1 cellular context compared by ENCODE assay signal in the genomic region with DNA sequence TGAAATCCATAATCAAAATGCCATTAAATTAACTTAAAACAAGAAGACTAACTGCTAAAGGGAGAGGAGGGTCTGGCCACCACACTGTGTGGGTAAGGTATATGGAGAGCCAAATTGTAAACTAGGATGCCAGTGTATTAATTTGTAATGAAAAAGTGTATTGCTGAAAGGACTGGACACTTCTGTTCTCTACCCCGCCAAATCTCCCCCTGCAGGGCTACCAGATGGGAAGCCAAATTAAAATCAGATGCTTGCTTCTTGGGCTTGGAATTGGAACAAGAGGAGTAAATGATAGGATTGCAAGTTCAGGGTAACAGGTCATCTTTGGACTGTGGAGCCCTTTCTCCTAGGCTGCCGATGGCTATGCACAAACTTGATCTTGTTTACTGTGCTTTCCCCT.
A peak's percentile ranks its signal among the peaks of the same experiment; 100 is the strongest.
TF ChIP-seq lines count a peak whose summit lies in the region.

No MANE protein-coding gene starts in this region.

TF ChIP-seq in SK-N-SH, 30 proteins besides CTCF, POLR2A, EP300 and RAD21:
- no peak for TF ChIP-seq ZBTB33 (IDR thresholded peaks at IDR 0.05; ENCODE audit: borderline replicate concordance, low read depth)
- TF ChIP-seq ELF1 (IDR thresholded peaks at IDR 0.05): no peak
- no peak for TF ChIP-seq REST (IDR thresholded peaks at IDR 0.05; ENCODE audit: low read depth, low read length)
- peak; percentile 42; the same call in 1 of the 2 replicates for TF ChIP-seq GATA2 (CRISPR knock-in tag; IDR thresholded peaks at IDR 0.05)
- no peak for TF ChIP-seq NFIC (IDR thresholded peaks at IDR 0.05; ENCODE audit: borderline replicate concordance)
- peak; percentile 91 for TF ChIP-seq CHD2 (IDR thresholded peaks at IDR 0.05; ENCODE audit: low read length, partially characterized antibody)
- peak; percentile 73 for TF ChIP-seq TCF12 (IDR thresholded peaks at IDR 0.05)
- TF ChIP-seq YY1 (IDR thresholded peaks at IDR 0.05; ENCODE audit: low read depth): no peak
- TF ChIP-seq RCOR1 (IDR thresholded peaks at IDR 0.05; ENCODE audit: low read length): peak; percentile 91
TF ChIP-seq in SK-N-SH: peak in this region for 4.
